Comparison of ENCODE assay signal across 13 cellular contexts in genomic region chr2:164898475-164898874, GRCh38. TPM values are rescaled to one million over a fixed set of nuclear protein-coding genes. Genes with fewer than 3 reads are reported as not detected.
DNase-seq lines count a peak whose midpoint lies in the region; ATAC-seq and TF ChIP-seq lines count a peak whose summit lies in the region.
"Had no signal": no experiment of that assay in that cellular context is flagged by ENCODE, and none has a peak within 500 bp of the region (broad histone marks: within the 10 kb centered on the region; RNA-seq: fewer than 3 reads in every experiment).

No MANE protein-coding gene starts in this region.

- DNase-seq in GM03348 (ENCODE audit: low spot score): peak; percentile 39
- peak; percentile 54 for DNase-seq in fibroblast of peridontal ligament (ENCODE audit: extremely low read depth)
- no peak for DNase-seq in progenitor cell of endocrine pancreas (ENCODE audit: low spot score, unreplicated experiment)
- no peak for DNase-seq in NOMO-1 treated with dmso at 0.1 percent for 144 hours (lab: John Stamatoyannopoulos, UW; ENCODE audit: unreplicated experiment)
- no peak for DNase-seq in middle frontal gyrus (ENCODE audit: extremely low spot score, low spot score)
- DNase-seq in NCI-H2171 (lab: John Stamatoyannopoulos, UW): no peak
- DNase-seq: gastrocnemius medialis, NCI-H2081 treated with DMSO at 0.1 percent for 48 hours, retina had no signal

- peaks cover 13% of the 10 kb centered on the region for H3K9me3 Mint-ChIP-seq in progenitor cell of endocrine pancreas (ENCODE audit: low read depth)
- H3K9me3 Mint-ChIP-seq in activated T-helper 17 cell treated with anti-CD3 and anti-CD28 coated beads, Interleukin-2, amount 50 U/mL, for 72 hours: peaks cover 13% of the 10 kb centered on the region

- ATAC-seq in SK-N-SH treated with all-trans-retinoic acid at 6 μM for 48 hours: peak; percentile 52; the same call in 2 of the 3 replicates
- no peak for ATAC-seq in activated T-helper 17 cell treated with anti-CD3 and anti-CD28 coated beads, Interleukin-2, amount 50 U/mL, for 72 hours (replicated peaks)
- ATAC-seq: gastrocnemius medialis had no signal

- TF ChIP-seq CTCF in progenitor cell of endocrine pancreas (IDR thresholded peaks at IDR 0.05; ENCODE audit: unreplicated experiment): no peak

- peak overlapping the region; percentile 56 for H3K27ac Mint-ChIP-seq in progenitor cell of endocrine pancreas
- H3K27ac Mint-ChIP-seq in activated T-helper 17 cell treated with anti-CD3 and anti-CD28 coated beads, Interleukin-2, amount 50 U/mL, for 72 hours: no peak overlapping the region

- H3K4me1 Mint-ChIP-seq in progenitor cell of endocrine pancreas (ENCODE audit: low read depth): peaks cover 23% of the 10 kb centered on the region
- no peaks in the 10 kb centered on the region for H3K4me1 Mint-ChIP-seq in activated T-helper 17 cell treated with anti-CD3 and anti-CD28 coated beads, Interleukin-2, amount 50 U/mL, for 72 hours

- H3K27me3 Mint-ChIP-seq in progenitor cell of endocrine pancreas: no peaks in the 10 kb centered on the region
- no peaks in the 10 kb centered on the region for H3K27me3 Mint-ChIP-seq in activated T-helper 17 cell treated with anti-CD3 and anti-CD28 coated beads, Interleukin-2, amount 50 U/mL, for 72 hours

- H3K4me3 Mint-ChIP-seq in progenitor cell of endocrine pancreas (ENCODE audit: low read depth): no peak overlapping the region
- no peak overlapping the region for H3K4me3 Mint-ChIP-seq in activated T-helper 17 cell treated with anti-CD3 and anti-CD28 coated beads, Interleukin-2, amount 50 U/mL, for 72 hours

- peaks cover 8% of the 10 kb centered on the region for H3K36me3 Mint-ChIP-seq in progenitor cell of endocrine pancreas (ENCODE audit: insufficient read depth)
- no peaks in the 10 kb centered on the region for H3K36me3 Mint-ChIP-seq in activated T-helper 17 cell treated with anti-CD3 and anti-CD28 coated beads, Interleukin-2, amount 50 U/mL, for 72 hours (ENCODE audit: low read depth)

TF ChIP-seq in SK-N-SH treated with all-trans-retinoic acid at 6 μM for 48 hours, 23 proteins besides CTCF, POLR2A, EP300 and RAD21:
- no peak for TF ChIP-seq ZNF8 (CRISPR knock-in tag; IDR thresholded peaks at IDR 0.05)
- no peak for TF ChIP-seq PPARA (CRISPR knock-in tag; IDR thresholded peaks at IDR 0.05; ENCODE audit: borderline replicate concordance)
- TF ChIP-seq OSR1 (CRISPR knock-in tag; IDR thresholded peaks at IDR 0.05): no peak
TF ChIP-seq in SK-N-SH treated with all-trans-retinoic acid at 6 μM for 48 hours: peak in this region for 0.

RNA-seq across cellular contexts. Expression of gene SLC38A11, which starts 56.9 kb away (rescaled TPM):
- 16.6 and 20.1 TPM in 2 replicates for total RNA-seq in progenitor cell of endocrine pancreas
- not detected for total RNA-seq in activated T-helper 17 cell treated with anti-CD3 and anti-CD28 coated beads, Interleukin-2, amount 50 U/mL, for 72 hours
- total RNA-seq: lung microvascular endothelial cell, OCI-LY7 had no signal

RNA-seq across cellular contexts. Expression of gene COBLL1, which starts 56.9 kb away (rescaled TPM):
- 69.7 and 80.9 TPM in 2 replicates for total RNA-seq in progenitor cell of endocrine pancreas
- total RNA-seq in activated T-helper 17 cell treated with anti-CD3 and anti-CD28 coated beads, Interleukin-2, amount 50 U/mL, for 72 hours: under 1 TPM; 0.28 to 0.48 TPM

Comparison
In these comparisons a context has a peak if more than half of its experiments do, and no peak if none do; other contexts are left out.
1. DNase-seq: peak in GM03348 (single experiment) and fibroblast of peridontal ligament (single experiment); none in progenitor cell of endocrine pancreas (single experiment), NOMO-1 treated with dmso at 0.1 percent for 144 hours (single experiment), middle frontal gyrus (single experiment) and NCI-H2171 (single experiment).
2. RNA of gene SLC38A11, which starts 56.9 kb away (total RNA-seq): 16.6 to 20.1 TPM in progenitor cell of endocrine pancreas; not detected in activated T-helper 17 cell treated with anti-CD3 and anti-CD28 coated beads, Interleukin-2, amount 50 U/mL, for 72 hours; every median in the first group is over 10 times any median in the second.
3. RNA of gene COBLL1, which starts 56.9 kb away (total RNA-seq): 69.7 to 80.9 TPM in progenitor cell of endocrine pancreas; 0.28 to 0.48 TPM in activated T-helper 17 cell treated with anti-CD3 and anti-CD28 coated beads, Interleukin-2, amount 50 U/mL, for 72 hours; every median in the first group is over 10 times any median in the second.